1 cellular context compared by ENCODE assay signal in genomic region chr12:109949089-109949488, GRCh38.
TF ChIP-seq lines count a peak whose summit lies in the region.

No MANE protein-coding gene starts in this region.

TF ChIP-seq in liver, 16 proteins besides CTCF, POLR2A, EP300 and RAD21:
- TF ChIP-seq ZBTB33 (IDR thresholded peaks at IDR 0.05) (peak; percentile 95), GABPA (IDR thresholded peaks at IDR 0.05 in 1 of 2, conservative IDR thresholded peaks at IDR 0.05 in 1 of 2) (peak in 1 of 2 donors; percentile 62), TAF1 (conservative IDR thresholded peaks at IDR 0.05) (peak; percentile 31), HNF4A (conservative IDR thresholded peaks at IDR 0.05) (peak; percentile 97 to 99), EGR1 (IDR thresholded peaks at IDR 0.05; ENCODE audit: low read depth in 2 of 2) (peak in 1 of 2 donors; percentile 44), FOXA2 (IDR thresholded peaks at IDR 0.05) (peak; percentile 72), YY1 (IDR thresholded peaks at IDR 0.05) (peak; percentile 82), NR2F2 (IDR thresholded peaks at IDR 0.05) (peak; percentile 73), RXRA (IDR thresholded peaks at IDR 0.05) (peak; percentile 94 to 97), REST (IDR thresholded peaks at IDR 0.05) (peak; percentile 76), FOXA1 (IDR thresholded peaks at IDR 0.05) (peak; percentile 64), JUND (IDR thresholded peaks at IDR 0.05) (peak; percentile 63 to 75), SP1 (IDR thresholded peaks at IDR 0.05) (peak; percentile 98), MAX (IDR thresholded peaks at IDR 0.05) (peak; percentile 88), HNF4G (IDR thresholded peaks at IDR 0.05) (peak; percentile 93)
- TF ChIP-seq, protein P1, sequence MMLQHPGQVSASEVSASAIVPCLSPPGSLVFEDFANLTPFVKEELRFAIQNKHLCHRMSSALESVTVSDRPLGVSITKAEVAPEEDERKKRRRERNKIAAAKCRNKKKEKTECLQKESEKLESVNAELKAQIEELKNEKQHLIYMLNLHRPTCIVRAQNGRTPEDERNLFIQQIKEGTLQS (IDR thresholded peaks at IDR 0.05): peak; percentile 68
